Comparison of ENCODE assay signal across 9 cellular contexts in genomic region chr19:11324079-11324661, GRCh38. TPM values are rescaled to one million over a fixed set of nuclear protein-coding genes. Genes with fewer than 3 reads are reported as not detected.
DNase-seq lines count a peak whose midpoint lies in the region; ATAC-seq and TF ChIP-seq lines count a peak whose summit lies in the region.
"Had no signal": no experiment of that assay in that cellular context is flagged by ENCODE, and none has a peak within 500 bp of the region (broad histone marks: within the 10 kb centered on the region; RNA-seq: fewer than 3 reads in every experiment).

No MANE protein-coding gene starts in this region.

- no peaks in the 10 kb centered on the region for H3K9me3 ChIP-seq in OCI-LY1 (ENCODE audit: low read length)
- no peaks in the 10 kb centered on the region for H3K9me3 ChIP-seq in ascending aorta
- no peaks in the 10 kb centered on the region for H3K9me3 ChIP-seq in smooth muscle cell (replicated peaks; ENCODE audit: low read depth)

- H2AFZ ChIP-seq in OCI-LY1 (ENCODE audit: low read length) = no peak overlapping the region
- H2AFZ ChIP-seq in smooth muscle cell (ENCODE audit: low read depth) = no peak overlapping the region

- H3K27me3 ChIP-seq in OCI-LY1 (ENCODE audit: insufficient read depth, low read length) (no peaks in the 10 kb centered on the region), ascending aorta (no peaks in the 10 kb centered on the region), smooth muscle cell (ENCODE audit: low read depth) (no peaks in the 10 kb centered on the region)

- DNase-seq in DMS153 treated with DMSO at 0.1 percent for 48 hours (lab: John Stamatoyannopoulos, UW; ENCODE audit: unreplicated experiment) (peak; percentile 84), ascending aorta (ENCODE audit: low spot score in 2 of 2) (peak; percentile 67 to 88), hippocampal formation (lab: John Stamatoyannopoulos, UW) (peak; percentile 47 to 59), smooth muscle cell (lab: John Stamatoyannopoulos, UW; ENCODE audit: unreplicated experiment) (peak; percentile 27), COLO668 (lab: John Stamatoyannopoulos, UW; ENCODE audit: unreplicated experiment) (no peak)

- no peak for TF ChIP-seq CTCF in OCI-LY1 (IDR thresholded peaks at IDR 0.05; ENCODE audit: low read length)
- TF ChIP-seq CTCF in ascending aorta (IDR thresholded peaks at IDR 0.05) = no peak
- no peak for TF ChIP-seq CTCF in smooth muscle cell (IDR thresholded peaks at IDR 0.05; ENCODE audit: borderline replicate concordance, insufficient read depth, poor library complexity, severe bottlenecking)

- intact Hi-C loops in ascending aorta (cut with DNase I) = no loop called here

- peak overlapping the region; percentile 70 for H3K27ac ChIP-seq in OCI-LY1 (ENCODE audit: low read depth, low read length, poor library complexity, severe bottlenecking)
- H3K27ac ChIP-seq in ascending aorta = peak overlapping the region; percentile 76 to 77
- peak overlapping the region; percentile 62 for H3K27ac ChIP-seq in smooth muscle cell (ENCODE audit: low read depth)

- H4K20me1 ChIP-seq in OCI-LY1 (ENCODE audit: insufficient read depth, low read length) (no peaks in the 10 kb centered on the region), smooth muscle cell (ENCODE audit: low read depth) (no peaks in the 10 kb centered on the region)

- H3K36me3 ChIP-seq in OCI-LY1 (ENCODE audit: insufficient read depth, low read length) (no peaks in the 10 kb centered on the region), ascending aorta (peaks cover 29 to 44% of the 10 kb centered on the region in 2 donors), smooth muscle cell (ENCODE audit: low read depth) (no peaks in the 10 kb centered on the region)

- ATAC-seq in HG02678 (IDR thresholded peaks at IDR 0.05; ENCODE audit: unreplicated experiment) (peak; percentile 66), GM21360 (IDR thresholded peaks at IDR 0.05; ENCODE audit: unreplicated experiment) (no peak)

- H3K4me1 ChIP-seq in OCI-LY1 (ENCODE audit: insufficient read depth, low read length, severe bottlenecking) (peaks cover 37% of the 10 kb centered on the region), ascending aorta (peaks cover 8 to 13% of the 10 kb centered on the region in 2 donors), smooth muscle cell (ENCODE audit: low read depth) (no peaks in the 10 kb centered on the region)

- H3K79me2 ChIP-seq in OCI-LY1 (ENCODE audit: insufficient read depth, low read length) = no peaks in the 10 kb centered on the region
- H3K79me2 ChIP-seq in smooth muscle cell (ENCODE audit: low read depth) = no peaks in the 10 kb centered on the region

- H3K9ac ChIP-seq in OCI-LY1 (ENCODE audit: low read length) = peak overlapping the region; percentile 23; the same call in 1 of the 2 replicates
- H3K9ac ChIP-seq in smooth muscle cell (ENCODE audit: low read depth) = no peak overlapping the region

- peak overlapping the region; percentile 47; the same call in 1 of the 2 replicates for H3K4me2 ChIP-seq in OCI-LY1 (ENCODE audit: low read length)
- peak overlapping the region; percentile 76 for H3K4me2 ChIP-seq in smooth muscle cell

- H3F3A ChIP-seq in OCI-LY1 (ENCODE audit: insufficient read depth, low read length) (no peaks in the 10 kb centered on the region), smooth muscle cell (ENCODE audit: low read depth) (peaks cover 7% of the 10 kb centered on the region)

- H3K9me2 ChIP-seq in OCI-LY1 (ENCODE audit: low read depth, low read length) = no peaks in the 10 kb centered on the region

- 13% methylated on average over 10 of the region's 10 CpGs for WGBS in smooth muscle cell (ENCODE audit: low lambda C conversion rate)

- no peak overlapping the region for H3K4me3 ChIP-seq in OCI-LY1 (ENCODE audit: low read depth, low read length, poor library complexity, severe bottlenecking)
- H3K4me3 ChIP-seq in ascending aorta = peak overlapping the region in 1 of 2 donors; percentile 12
- no peak overlapping the region for H3K4me3 ChIP-seq in smooth muscle cell

RNA-seq across cellular contexts. Expression of gene RAB3D, which starts 15.3 kb away (rescaled TPM):
- total RNA-seq in ascending aorta (33.6 TPM), smooth muscle cell (11.0 and 11.9 TPM in 2 replicates)
- polyA plus RNA-seq in smooth muscle cell = 6.2 and 7.3 TPM in 2 replicates

RNA-seq across cellular contexts. Expression of gene TMEM205, which starts 21.9 kb away (rescaled TPM):
- 225 TPM for total RNA-seq in ascending aorta
- 162 and 163 TPM in 2 replicates for total RNA-seq in smooth muscle cell
- polyA plus RNA-seq in smooth muscle cell = 118 and 119 TPM in 2 replicates

RNA-seq across cellular contexts. Expression of gene CCDC159, which starts 22.1 kb away (rescaled TPM):
- total RNA-seq in ascending aorta = 79.0 TPM
- 17.0 and 29.4 TPM in 2 replicates for total RNA-seq in smooth muscle cell
- polyA plus RNA-seq in smooth muscle cell = 8.7 and 9.8 TPM in 2 replicates

RNA-seq across cellular contexts. Expression of gene TSPAN16, which starts 28.2 kb away (rescaled TPM):
- total RNA-seq in ascending aorta = not detected
- total RNA-seq in smooth muscle cell = not detected in 2 replicates
- polyA plus RNA-seq in smooth muscle cell = not detected in 2 replicates
- total RNA-seq: subcutaneous adipose tissue had no signal

RNA-seq across cellular contexts. Expression of gene PLPPR2, which starts 31.1 kb away (rescaled TPM):
- total RNA-seq in ascending aorta = 61.4 TPM
- 15.1 and 21.4 TPM in 2 replicates for total RNA-seq in smooth muscle cell
- 54.0 and 67.1 TPM in 2 replicates for polyA plus RNA-seq in smooth muscle cell
